In the genomic region with DNA sequence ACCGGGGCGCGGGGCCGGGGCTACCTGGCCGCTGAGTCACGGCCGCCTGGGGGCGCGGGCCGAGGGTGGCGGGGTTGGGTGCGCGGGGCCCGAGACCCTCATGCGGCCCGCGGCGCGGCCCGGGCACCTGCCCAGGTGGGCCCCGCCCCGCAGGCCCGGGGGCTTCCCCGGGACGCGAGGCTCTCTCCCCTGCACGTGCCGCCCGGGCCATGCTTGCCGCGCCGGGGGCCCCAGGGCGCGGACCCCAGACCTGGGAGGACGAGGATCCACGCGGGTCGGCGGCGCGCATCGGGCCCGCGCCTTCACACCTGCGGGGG, we compare ENCODE assay signal across 9 cellular contexts. TPM values are rescaled to one million over a fixed set of nuclear protein-coding genes. Genes with fewer than 3 reads are reported as not detected.
A peak's percentile ranks its signal among the peaks of the same experiment; 100 is the strongest.
DNase-seq lines count a peak whose midpoint lies in the region; ATAC-seq and TF ChIP-seq lines count a peak whose summit lies in the region.
"Had no signal": no experiment of that assay in that cellular context is flagged by ENCODE, and none has a peak within 500 bp of the region (broad histone marks: within the 10 kb centered on the region; RNA-seq: fewer than 3 reads in every experiment).

No MANE protein-coding gene starts in this region.

- POLR2A ChIA-PET in CD4-positive, alpha-beta memory T cell (lab: Charles Lee; ENCODE audit: partially characterized antibody): no interaction called here

- no peaks in the 10 kb centered on the region for H3K36me3 ChIP-seq in CD4-positive, alpha-beta memory T cell (ENCODE audit: insufficient read depth, low read length)
- H3K36me3 ChIP-seq in H7 (replicated peaks; ENCODE audit: control insufficient read depth, insufficient read depth, low read length) (no peaks in the 10 kb centered on the region), ascending aorta (peaks cover 4 to 8% of the 10 kb centered on the region in 2 donors), muscle layer of colon (ENCODE audit: insufficient read depth, low read length) (no peaks in the 10 kb centered on the region)

- H3K27ac ChIP-seq in CD4-positive, alpha-beta memory T cell (ENCODE audit: low read depth, low read length): peak overlapping the region; percentile 77
- peak overlapping the region; percentile 98 to 99 for H3K27ac ChIP-seq in ascending aorta
- H3K27ac ChIP-seq in muscle layer of colon (ENCODE audit: low read depth, low read length): peak overlapping the region; percentile 93

- peaks cover 9 to 36% (median 26%) of the 10 kb centered on the region in 4 donors for H3K4me1 Mint-ChIP-seq in CD4-positive, alpha-beta memory T cell
- peaks cover 21% of the 10 kb centered on the region for H3K4me1 Mint-ChIP-seq in activated T-helper 2 cell treated with anti-CD3 and anti-CD28 coated beads, Interferon-gamma antibody, Interleukin-2, Interleukin-4, amounts not matched to agents 10 μg/mL and 5 μg/mL and 100 μg/mL, durations not matched to agents 14 hours and 24 hours and 36 hours (ENCODE audit: low read depth)
- peaks cover 19% of the 10 kb centered on the region for H3K4me1 Mint-ChIP-seq in activated naive CD4-positive, alpha-beta T cell treated with anti-CD3 and anti-CD28 coated beads for 36 hours (ENCODE audit: low read depth)

- no peak overlapping the region for H3K27ac Mint-ChIP-seq in CD4-positive, alpha-beta memory T cell
- H3K27ac Mint-ChIP-seq in activated T-helper 2 cell treated with anti-CD3 and anti-CD28 coated beads, Interferon-gamma antibody, Interleukin-2, Interleukin-4, amounts not matched to agents 10 μg/mL and 5 μg/mL and 100 μg/mL, durations not matched to agents 14 hours and 24 hours and 36 hours: no peak overlapping the region
- no peak overlapping the region for H3K27ac Mint-ChIP-seq in activated naive CD4-positive, alpha-beta T cell treated with anti-CD3 and anti-CD28 coated beads for 36 hours

- H3K36me3 Mint-ChIP-seq in CD4-positive, alpha-beta memory T cell: peaks cover 0 to 17% of the 10 kb centered on the region in 2 donors
- H3K36me3 Mint-ChIP-seq in activated T-helper 2 cell treated with anti-CD3 and anti-CD28 coated beads, Interferon-gamma antibody, Interleukin-2, Interleukin-4, amounts not matched to agents 10 μg/mL and 5 μg/mL and 100 μg/mL, durations not matched to agents 14 hours and 24 hours and 36 hours (ENCODE audit: low read depth): no peaks in the 10 kb centered on the region
- no peaks in the 10 kb centered on the region for H3K36me3 Mint-ChIP-seq in activated naive CD4-positive, alpha-beta T cell treated with anti-CD3 and anti-CD28 coated beads for 36 hours (ENCODE audit: low read depth)
- H3K36me3 Mint-ChIP-seq: natural killer cell treated with Interleukin-12 subunit alpha and Interleukin-12 subunit beta and Interleukin-15 and Interleukin-18, amount 100 ng/mL, for 72 hours had no signal

- no peak overlapping the region for H3K4me3 Mint-ChIP-seq in CD4-positive, alpha-beta memory T cell
- H3K4me3 Mint-ChIP-seq in activated T-helper 2 cell treated with anti-CD3 and anti-CD28 coated beads, Interferon-gamma antibody, Interleukin-2, Interleukin-4, amounts not matched to agents 10 μg/mL and 5 μg/mL and 100 μg/mL, durations not matched to agents 14 hours and 24 hours and 36 hours (ENCODE audit: low read depth): no peak overlapping the region
- no peak overlapping the region for H3K4me3 Mint-ChIP-seq in activated naive CD4-positive, alpha-beta T cell treated with anti-CD3 and anti-CD28 coated beads for 36 hours

- no peak for ATAC-seq in HG03520 (IDR thresholded peaks at IDR 0.05; ENCODE audit: unreplicated experiment)

- peaks cover 32% of the 10 kb centered on the region for H3K4me1 ChIP-seq in CD4-positive, alpha-beta memory T cell (ENCODE audit: insufficient read depth, low read length)
- peaks cover 6 to 33% of the 10 kb centered on the region in 2 donors for H3K4me1 ChIP-seq in ascending aorta
- peaks cover 25% of the 10 kb centered on the region for H3K4me1 ChIP-seq in muscle layer of colon (ENCODE audit: insufficient read depth, low read length)

- H3K9ac ChIP-seq in muscle layer of colon (ENCODE audit: low read length): no peak overlapping the region

- H3K27me3 ChIP-seq in CD4-positive, alpha-beta memory T cell (ENCODE audit: insufficient read depth, low read length): peaks cover 4% of the 10 kb centered on the region
- peaks cover 2% of the 10 kb centered on the region; the same call in 1 of the 2 replicates for H3K27me3 ChIP-seq in H7 (ENCODE audit: control insufficient read depth, insufficient read depth, low read length)
- no peaks in the 10 kb centered on the region for H3K27me3 ChIP-seq in ascending aorta
- peaks cover 0 to 9% of the 10 kb centered on the region in 2 donors for H3K27me3 ChIP-seq in muscle layer of colon (ENCODE audit: control insufficient read depth in 1 of 2, insufficient read depth in 2 of 2, low read length in 2 of 2)

- DNase-seq in CD4-positive, alpha-beta memory T cell: peak in 3 of 5 donors; percentile 57 to 66 (median 58)
- DNase-seq in H7: peak; percentile 91
- DNase-seq in ascending aorta (ENCODE audit: low spot score in 2 of 2): no peak
- no peak for DNase-seq in activated T-helper 2 cell treated with anti-CD3 and anti-CD28 coated beads, Interferon-gamma antibody, Interleukin-2, Interleukin-4, amounts not matched to agents 10 μg/mL and 5 μg/mL and 100 μg/mL, durations not matched to agents 14 hours and 24 hours and 36 hours (ENCODE audit: low spot score)
- no peak for DNase-seq in SIG-M5 treated with dmso at 0.1 percent for 504 hours (lab: John Stamatoyannopoulos, UW; ENCODE audit: unreplicated experiment)
- no peak for DNase-seq in activated naive CD4-positive, alpha-beta T cell treated with anti-CD3 and anti-CD28 coated beads for 36 hours

- H3K9me3 ChIP-seq in CD4-positive, alpha-beta memory T cell (ENCODE audit: control insufficient read depth in 1 of 2, low read length in 2 of 2): no peaks in the 10 kb centered on the region
- H3K9me3 ChIP-seq in ascending aorta (no peaks in the 10 kb centered on the region), muscle layer of colon (ENCODE audit: low read length) (no peaks in the 10 kb centered on the region)

- peaks cover 2 to 5% of the 10 kb centered on the region in 2 donors for H3K27me3 Mint-ChIP-seq in CD4-positive, alpha-beta memory T cell
- H3K27me3 Mint-ChIP-seq in activated T-helper 2 cell treated with anti-CD3 and anti-CD28 coated beads, Interferon-gamma antibody, Interleukin-2, Interleukin-4, amounts not matched to agents 10 μg/mL and 5 μg/mL and 100 μg/mL, durations not matched to agents 14 hours and 24 hours and 36 hours (ENCODE audit: low read depth): peaks cover 3% of the 10 kb centered on the region
- no peaks in the 10 kb centered on the region for H3K27me3 Mint-ChIP-seq in activated naive CD4-positive, alpha-beta T cell treated with anti-CD3 and anti-CD28 coated beads for 36 hours (ENCODE audit: low read depth)

- no peak for TF ChIP-seq CTCF in ascending aorta (IDR thresholded peaks at IDR 0.05)

- intact Hi-C loops in CD4-positive, alpha-beta memory T cell (cut with micrococcal nuclease): loop anchor here (1.0 kb wide), 1 partner anchor 72 kb away; a partner anchor contains a TSS
- intact Hi-C loops in ascending aorta (cut with DNase I): loop anchor here (1.0 to 10.0 kb wide), 6 partner anchors 18 to 1104 kb away; a partner anchor contains a TSS
- intact Hi-C loops in activated T-helper 2 cell treated with anti-CD3 and anti-CD28 coated beads, Interferon-gamma antibody, Interleukin-2, Interleukin-4, amounts not matched to agents 10 μg/mL and 5 μg/mL and 100 μg/mL, durations not matched to agents 14 hours and 24 hours and 36 hours (cut with micrococcal nuclease): no loop called here
- intact Hi-C loops in activated naive CD4-positive, alpha-beta T cell treated with anti-CD3 and anti-CD28 coated beads for 36 hours (cut with micrococcal nuclease): no loop called here

- CTCF ChIA-PET in CD4-positive, alpha-beta memory T cell (lab: Charles Lee; ENCODE audit: partially characterized antibody): no interaction called here
- CTCF ChIA-PET in activated naive CD4-positive, alpha-beta T cell treated with anti-CD3 and anti-CD28 coated beads for 36 hours (lab: Charles Lee): no interaction called here

- H3K4me3 ChIP-seq in CD4-positive, alpha-beta memory T cell (ENCODE audit: low read length in 2 of 2): no peak overlapping the region
- H3K4me3 ChIP-seq in H7 (ENCODE audit: insufficient read depth, low read depth, low read length) (peak overlapping the region; percentile 38), ascending aorta (peak overlapping the region; percentile 76 to 91), muscle layer of colon (ENCODE audit: low read depth in 1 of 2, low read length in 2 of 2) (peak overlapping the region in 1 of 2 donors; percentile 74)

- H3K9me3 Mint-ChIP-seq in CD4-positive, alpha-beta memory T cell: peaks cover 0 to 2% (median 0%) of the 10 kb centered on the region in 8 donors
- H3K9me3 Mint-ChIP-seq in activated T-helper 2 cell treated with anti-CD3 and anti-CD28 coated beads, Interferon-gamma antibody, Interleukin-2, Interleukin-4, amounts not matched to agents 10 μg/mL and 5 μg/mL and 100 μg/mL, durations not matched to agents 14 hours and 24 hours and 36 hours: no peaks in the 10 kb centered on the region
- no peaks in the 10 kb centered on the region for H3K9me3 Mint-ChIP-seq in activated naive CD4-positive, alpha-beta T cell treated with anti-CD3 and anti-CD28 coated beads for 36 hours
- H3K9me3 Mint-ChIP-seq: natural killer cell treated with Interleukin-12 subunit alpha and Interleukin-12 subunit beta and Interleukin-15 and Interleukin-18, amount 100 ng/mL, for 72 hours had no signal

RNA-seq across cellular contexts. Expression of a gene that starts 0.4 kb away (rescaled TPM):
- total RNA-seq in CD4-positive, alpha-beta memory T cell: 10 to 100 TPM; 50.1 to 50.3 TPM
- polyA plus RNA-seq in CD4-positive, alpha-beta memory T cell: 1 to 10 TPM in 1 of 2 donors, under 1 TPM in 1; 0.32 to 1.0 TPM
- total RNA-seq in H7 (2014; rRNA removed; shearing (Covaris generic)): 14.8 and 23.1 TPM in 2 replicates
- 246 TPM for total RNA-seq in ascending aorta
- 29.6 and 30.4 TPM in 2 replicates for total RNA-seq in activated T-helper 2 cell treated with anti-CD3 and anti-CD28 coated beads, Interferon-gamma antibody, Interleukin-2, Interleukin-4, amounts not matched to agents 10 μg/mL and 5 μg/mL and 100 μg/mL, durations not matched to agents 14 hours and 24 hours and 36 hours
- 10 to 100 TPM; 33.0 to 34.6 TPM for total RNA-seq in activated naive CD4-positive, alpha-beta T cell treated with anti-CD3 and anti-CD28 coated beads for 36 hours

RNA-seq across cellular contexts. Expression of a gene that starts 25.1 kb away (rescaled TPM):
- not detected for total RNA-seq in CD4-positive, alpha-beta memory T cell
- not detected for polyA plus RNA-seq in CD4-positive, alpha-beta memory T cell
- total RNA-seq in H7 (2014; rRNA removed; shearing (Covaris generic)): 0.74 and 1.2 TPM in 2 replicates
- total RNA-seq in ascending aorta: not detected
- total RNA-seq in activated T-helper 2 cell treated with anti-CD3 and anti-CD28 coated beads, Interferon-gamma antibody, Interleukin-2, Interleukin-4, amounts not matched to agents 10 μg/mL and 5 μg/mL and 100 μg/mL, durations not matched to agents 14 hours and 24 hours and 36 hours: 0.23 TPM in 1 of 2 replicates, not detected in the other
- total RNA-seq in activated naive CD4-positive, alpha-beta T cell treated with anti-CD3 and anti-CD28 coated beads for 36 hours: under 1 TPM in 1 of 2 experiments, not detected in 1; 0.36 TPM
- total RNA-seq: natural killer cell treated with Interleukin-12 subunit alpha and Interleukin-12 subunit beta and Interleukin-15 and Interleukin-18, amount 100 ng/mL, for 72 hours had no signal

RNA-seq across cellular contexts. Expression of a gene that starts 26.7 kb away (rescaled TPM):
- 100 to 1,000 TPM; 135 to 137 TPM for total RNA-seq in CD4-positive, alpha-beta memory T cell
- polyA plus RNA-seq in CD4-positive, alpha-beta memory T cell: 10 to 100 TPM in 1 of 2 donors, 1 to 10 TPM in 1; 6.0 to 29.2 TPM
- total RNA-seq in H7 (2014; rRNA removed; shearing (Covaris generic)): 71.8 and 78.7 TPM in 2 replicates
- total RNA-seq in ascending aorta: 80.7 TPM
- 86.7 and 91.0 TPM in 2 replicates for total RNA-seq in activated T-helper 2 cell treated with anti-CD3 and anti-CD28 coated beads, Interferon-gamma antibody, Interleukin-2, Interleukin-4, amounts not matched to agents 10 μg/mL and 5 μg/mL and 100 μg/mL, durations not matched to agents 14 hours and 24 hours and 36 hours
- total RNA-seq in activated naive CD4-positive, alpha-beta T cell treated with anti-CD3 and anti-CD28 coated beads for 36 hours: 100 to 1,000 TPM in 1 of 2 experiments, 10 to 100 TPM in 1; 97.6 to 103 TPM

RNA-seq across cellular contexts. Expression of a gene that starts 38.9 kb away (rescaled TPM):
- 10 to 100 TPM; 19.3 to 22.2 TPM for total RNA-seq in CD4-positive, alpha-beta memory T cell
- 10 to 100 TPM; 39.7 to 50.2 TPM for polyA plus RNA-seq in CD4-positive, alpha-beta memory T cell
- 45.9 and 49.8 TPM in 2 replicates for total RNA-seq in H7 (2014; rRNA removed; shearing (Covaris generic))
- total RNA-seq in ascending aorta: 34.1 TPM
- 44.5 and 45.9 TPM in 2 replicates for total RNA-seq in activated T-helper 2 cell treated with anti-CD3 and anti-CD28 coated beads, Interferon-gamma antibody, Interleukin-2, Interleukin-4, amounts not matched to agents 10 μg/mL and 5 μg/mL and 100 μg/mL, durations not matched to agents 14 hours and 24 hours and 36 hours
- total RNA-seq in activated naive CD4-positive, alpha-beta T cell treated with anti-CD3 and anti-CD28 coated beads for 36 hours: 10 to 100 TPM; 29.8 to 33.9 TPM

Comparison
In these comparisons a context has a peak if more than half of its experiments do, and no peak if none do; other contexts are left out.
1. DNase-seq: peak in CD4-positive, alpha-beta memory T cell (3 of 5) and H7 (single experiment); none in ascending aorta (0 of 2), activated T-helper 2 cell treated with anti-CD3 and anti-CD28 coated beads, Interferon-gamma antibody, Interleukin-2, Interleukin-4, amounts not matched to agents 10 μg/mL and 5 μg/mL and 100 μg/mL, durations not matched to agents 14 hours and 24 hours and 36 hours (single experiment), SIG-M5 treated with dmso at 0.1 percent for 504 hours (single experiment) and activated naive CD4-positive, alpha-beta T cell treated with anti-CD3 and anti-CD28 coated beads for 36 hours (single experiment).
2. H3K4me3 ChIP-seq: peak in H7 (single experiment) and ascending aorta (2 of 2); none in CD4-positive, alpha-beta memory T cell (0 of 2).
3. intact Hi-C loops: an anchor here in CD4-positive, alpha-beta memory T cell (1.0 kb wide) and ascending aorta (1.0 to 10.0 kb wide); none called in activated T-helper 2 cell treated with anti-CD3 and anti-CD28 coated beads, Interferon-gamma antibody, Interleukin-2, Interleukin-4, amounts not matched to agents 10 μg/mL and 5 μg/mL and 100 μg/mL, durations not matched to agents 14 hours and 24 hours and 36 hours and activated naive CD4-positive, alpha-beta T cell treated with anti-CD3 and anti-CD28 coated beads for 36 hours.
4. Peak in every context shown above with its lines, with median percentiles within 50 percentile points of each other: H3K27ac ChIP-seq.